36 cellular contexts compared by ENCODE assay signal in genomic region chr6:46159229-46159628, GRCh38. TPM values are rescaled to one million over a fixed set of nuclear protein-coding genes. Genes with fewer than 3 reads are reported as not detected.
"Had no signal": no experiment of that assay in that cellular context is flagged by ENCODE, and none has a peak within 500 bp of the region (broad histone marks: within the 10 kb centered on the region; RNA-seq: fewer than 3 reads in every experiment).

No MANE protein-coding gene starts in this region.

- ATAC-seq: activated naive CD4-positive, alpha-beta T cell treated with anti-CD3 and anti-CD28 coated beads, Interleukin-2, amount 50 U/mL, for 72 hours; activated naive CD8-positive, alpha-beta T cell treated with anti-CD3 and anti-CD28 coated beads, Interleukin-2, amount 50 U/mL, for 24 hours; activated T-cell treated with anti-CD3 and anti-CD28 coated beads, Interleukin-2, amount 50 U/mL, for 4 hours; activated T-cell treated with anti-CD3 and anti-CD28 coated beads, Interleukin-2, amount 50 U/mL, for 72 hours; activated T-helper 17 cell treated with anti-CD3 and anti-CD28 coated beads, Interleukin-2, amount 50 U/mL, for 72 hours; body of pancreas had no signal

- H3K27me3 ChIP-seq: adrenal gland, ascending aorta, body of pancreas, brain microvascular endothelial cell, breast epithelium, cardiac muscle cell had no signal

- DNase-seq: activated effector memory CD4-positive, alpha-beta T cell treated with anti-CD3 and anti-CD28 coated beads, Interleukin-2, amount 50 U/mL, for 16 hours; activated effector memory CD4-positive, alpha-beta T cell treated with Interleukin-2 at 50 U/mL for 16 hours; activated gamma-delta T cell; activated gamma-delta T cell treated with Interleukin-2 at 50 U/mL for 16 hours; activated naive CD4-positive, alpha-beta T cell; activated naive CD4-positive, alpha-beta T cell treated with anti-CD3 and anti-CD28 coated beads for 36 hours; activated naive CD4-positive, alpha-beta T cell treated with anti-CD3 and anti-CD28 coated beads, Interleukin-2, amount 10 ng/mL, durations not matched to agents 7 days and 5 days; activated naive CD4-positive, alpha-beta T cell treated with anti-CD3 and anti-CD28 coated beads, Interleukin-2, amount 50 U/mL, for 16 hours; activated naive CD4-positive, alpha-beta T cell treated with Interleukin-2 at 50 U/mL for 16 hours; activated naive CD8-positive, alpha-beta T cell treated with anti-CD3 and anti-CD28 coated beads for 36 hours; activated naive CD8-positive, alpha-beta T cell treated with anti-CD3 and anti-CD28 coated beads, Interleukin-2, amount 10 ng/mL, durations not matched to agents 7 days and 5 days; activated naive CD8-positive, alpha-beta T cell treated with anti-CD3 and anti-CD28 coated beads, Interleukin-2, amount 50 U/mL, for 24 hours; activated T-cell treated with anti-CD3 and anti-CD28 coated beads, Interleukin-2, amount 50 U/mL, for 1 hour; activated T-cell treated with anti-CD3 and anti-CD28 coated beads, Interleukin-2, amount 50 U/mL, for 24 hours; activated T-cell treated with anti-CD3 and anti-CD28 coated beads, Interleukin-2, amount 50 U/mL, for 4 hours; activated T-cell treated with anti-CD3 and anti-CD28 coated beads, Interleukin-2, amount 50 U/mL, for 48 hours; activated T-cell treated with anti-CD3 and anti-CD28 coated beads, Interleukin-2, amount 50 U/mL, for 72 hours; adrenal gland; amniotic stem cell; amygdala; anterior cingulate cortex; aorta; body of pancreas; brain microvascular endothelial cell; caudate nucleus; central memory CD4-positive, alpha-beta T cell; cerebellar nuclear complex had no signal

- H3K4me1 ChIP-seq: adrenal gland, ascending aorta, body of pancreas, breast epithelium had no signal

- FAIRE-seq: astrocyte, bronchial epithelial cell had no signal

- H3K9me3 ChIP-seq: adrenal gland, body of pancreas, breast epithelium had no signal

- H3K36me3 ChIP-seq: adrenal gland, ascending aorta, brain microvascular endothelial cell, breast epithelium, cardiac muscle cell had no signal

- H3K4me3 ChIP-seq: adrenal gland, ascending aorta, body of pancreas, breast epithelium, cardiac muscle cell had no signal

- H3K27ac ChIP-seq: adrenal gland, ascending aorta, body of pancreas, brain microvascular endothelial cell, breast epithelium, cardiac muscle cell had no signal

RNA-seq across cellular contexts. Expression of gene ENPP5, which starts 11.6 kb away (rescaled TPM):
- total RNA-seq: activated T-cell treated with anti-CD3 and anti-CD28 coated beads, Interleukin-2, amount 50 U/mL, for 4 hours; activated T-helper 1 cell treated with anti-CD3 and anti-CD28 coated beads, Interleukin-12 subunit alpha, Interleukin-12 subunit beta, Interleukin-2, Interleukin-4 antibody, amounts not matched to agents 30 ng/mL and 10 ng/mL and 1 ng/mL, durations not matched to agents 14 hours and 24 hours and 36 hours; activated T-helper 2 cell treated with anti-CD3 and anti-CD28 coated beads, Interferon-gamma antibody, Interleukin-2, Interleukin-4, amounts not matched to agents 10 μg/mL and 5 μg/mL and 100 μg/mL, durations not matched to agents 14 hours and 24 hours and 36 hours had no signal
